25 cellular contexts compared by ENCODE assay signal in genomic region chr5:115641948-115642347, GRCh38.
"Had no signal": no experiment of that assay in that cellular context is flagged by ENCODE, and none has a peak within 500 bp of the region (broad histone marks: within the 10 kb centered on the region; RNA-seq: fewer than 3 reads in every experiment).

No MANE protein-coding gene starts in this region.

- H3K4me1 ChIP-seq: breast epithelium, esophagus squamous epithelium, foreskin keratinocyte, lower lobe of right lung, upper lobe of left lung had no signal

- H3K36me3 ChIP-seq: breast epithelium, esophagus squamous epithelium, lower lobe of right lung, right lobe of liver, thoracic aorta, upper lobe of left lung had no signal

- H3K27ac ChIP-seq: breast epithelium, esophagus squamous epithelium, foreskin keratinocyte, lower lobe of right lung, right lobe of liver, thoracic aorta, upper lobe of left lung had no signal

- ATAC-seq: effector memory CD8-positive, alpha-beta T cell; foreskin keratinocyte; lower lobe of right lung; right lobe of liver had no signal

- H3K36me3 Mint-ChIP-seq: activated naive CD4-positive, alpha-beta T cell treated with anti-CD3 and anti-CD28 coated beads, Interleukin-2, amount 50 U/mL, for 24 hours; naive B cell had no signal

- FAIRE-seq: colon, kidney, TTC549 had no signal

- H3K4me1 Mint-ChIP-seq: central memory CD8-positive, alpha-beta T cell; naive B cell had no signal

- H3K4me3 ChIP-seq: breast epithelium, esophagus squamous epithelium, lower lobe of right lung, right lobe of liver, smooth muscle cell, thoracic aorta, upper lobe of left lung had no signal

- H3K27me3 ChIP-seq: breast epithelium, right lobe of liver, upper lobe of left lung had no signal

- H3K27ac Mint-ChIP-seq: activated naive CD4-positive, alpha-beta T cell treated with anti-CD3 and anti-CD28 coated beads, Interleukin-2, amount 50 U/mL, for 24 hours; effector memory CD8-positive, alpha-beta T cell; naive B cell had no signal

- H3K9me3 Mint-ChIP-seq: activated naive CD4-positive, alpha-beta T cell treated with anti-CD3 and anti-CD28 coated beads, Interleukin-2, amount 50 U/mL, for 24 hours; central memory CD8-positive, alpha-beta T cell; effector memory CD8-positive, alpha-beta T cell; naive B cell; neural crest cell had no signal

- H3K4me3 Mint-ChIP-seq: activated naive CD4-positive, alpha-beta T cell treated with anti-CD3 and anti-CD28 coated beads, Interleukin-2, amount 50 U/mL, for 24 hours; central memory CD8-positive, alpha-beta T cell; effector memory CD8-positive, alpha-beta T cell; naive B cell; neural crest cell had no signal

- H3K9me3 ChIP-seq: breast epithelium, esophagus squamous epithelium, lower lobe of right lung, right lobe of liver, thoracic aorta, upper lobe of left lung had no signal

- H3K4me2 ChIP-seq: smooth muscle cell had no signal

- DNase-seq: activated CD4-positive, alpha-beta T cell treated with anti-CD3 and anti-CD28 coated beads for 1 hour; activated gamma-delta T cell treated with Interleukin-2 at 50 U/mL for 16 hours; activated T-cell treated with anti-CD3 and anti-CD28 coated beads, Interleukin-2, amount 50 U/mL, for 1 hour; aorta; effector memory CD8-positive, alpha-beta T cell; esophagus squamous epithelium; foreskin keratinocyte; kidney; lower lobe of right lung; naive B cell; occipital lobe; posterior cingulate gyrus; right lobe of liver; stimulated activated CD4-positive, alpha-beta T cell treated with anti-CD3 and anti-CD28 coated beads, Interleukin-4, amount 100 ng/mL, for 1 hour; stimulated activated naive CD4-positive, alpha-beta T cell; T-helper 1 cell; upper lobe of left lung had no signal
